In the genomic region with DNA sequence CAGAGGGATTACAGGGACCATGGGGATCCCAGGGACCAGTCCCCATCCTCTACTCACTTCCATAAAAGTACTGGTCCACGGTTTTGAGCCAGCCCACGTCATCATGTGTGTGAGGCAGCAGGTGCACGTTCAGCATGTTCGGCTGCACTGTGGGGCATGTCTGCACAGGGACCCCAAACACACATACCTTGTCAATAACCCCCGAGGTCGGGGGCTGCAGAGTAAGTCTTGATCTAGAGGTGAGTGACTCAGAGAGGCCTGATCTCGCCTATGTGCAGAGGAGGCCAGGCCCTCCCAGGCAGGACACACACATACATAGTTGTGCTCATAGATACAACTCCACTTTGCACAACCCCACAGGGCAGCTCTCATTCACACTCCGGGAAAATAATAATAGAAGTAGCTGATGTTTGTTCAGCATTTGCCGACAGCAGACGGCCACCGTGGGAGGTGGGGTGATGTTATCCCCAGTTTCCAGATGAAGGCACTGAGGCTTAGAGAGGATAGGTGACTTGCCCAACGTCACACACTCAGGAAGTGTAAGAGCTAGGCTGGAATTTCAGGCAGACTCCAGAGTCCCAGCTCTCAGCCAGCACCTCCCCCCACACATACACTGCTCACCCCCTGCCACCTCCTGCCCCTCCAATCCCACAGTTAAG, we compare ENCODE assay signal across 8 cellular contexts. TPM values are rescaled to one million over a fixed set of nuclear protein-coding genes. Genes with fewer than 3 reads are reported as not detected.
A peak's percentile ranks its signal among the peaks of the same experiment; 100 is the strongest.
DNase-seq lines count a peak whose midpoint lies in the region; TF ChIP-seq lines count a peak whose summit lies in the region.

No MANE protein-coding gene starts in this region.

- H3K36me3 ChIP-seq in KOPT-K1 (ENCODE audit: insufficient read depth, low read length) (peaks cover 45% of the 10 kb centered on the region), brain microvascular endothelial cell (replicated peaks) (peaks cover 13% of the 10 kb centered on the region)

- H3K4me3 ChIP-seq in brain microvascular endothelial cell (ENCODE audit: low read depth, low read length) (peak overlapping the region; percentile 78), mononuclear cell (ENCODE audit: low read length) (peak overlapping the region; percentile 74)

- no peaks in the 10 kb centered on the region for H3K9me3 ChIP-seq in KOPT-K1 (ENCODE audit: insufficient read depth, low read length, poor library complexity, severe bottlenecking)
- H3K9me3 ChIP-seq in mononuclear cell (ENCODE audit: low read depth, low read length), result no peaks in the 10 kb centered on the region

- TF ChIP-seq CTCF in brain microvascular endothelial cell (IDR thresholded peaks at IDR 0.05; ENCODE audit: low read depth, low read length, missing control alignments), result no peak

- in situ Hi-C loops in brain microvascular endothelial cell (cut with HindIII; ENCODE audit: low pct_ligation_motif_present, low sequenced_read_pairs), result no loop called here

- H3K4me1 ChIP-seq in mononuclear cell (ENCODE audit: insufficient read depth, low read length), result peaks cover 59% of the 10 kb centered on the region

- H3K27me3 ChIP-seq in brain microvascular endothelial cell (replicated peaks) (no peaks in the 10 kb centered on the region), mononuclear cell (ENCODE audit: insufficient read depth, low read length) (no peaks in the 10 kb centered on the region)

- DNase-seq in AG20443 (ENCODE audit: low spot score) (peak; percentile 20), brain microvascular endothelial cell (no peak), iPS-NIHi7 (ENCODE audit: extremely low spot score) (no peak), GDM1 (lab: John Stamatoyannopoulos, UW) (no peak), NCI-H2227 (lab: John Stamatoyannopoulos, UW; ENCODE audit: unreplicated experiment) (no peak), NCI-H82 treated with DMSO at 0.1 percent for 48 hours (lab: John Stamatoyannopoulos, UW; ENCODE audit: unreplicated experiment) (no peak)

- H3K27ac ChIP-seq in KOPT-K1 (ENCODE audit: low read depth, low read length, poor library complexity, severe bottlenecking) (peak overlapping the region; percentile 60), brain microvascular endothelial cell (no peak overlapping the region)

RNA-seq across cellular contexts. Expression of a gene that starts 0.8 kb away (rescaled TPM):
- 143 TPM for total RNA-seq in mononuclear cell

RNA-seq across cellular contexts. Expression of a gene that starts 0.8 kb away (rescaled TPM):
- 3.4 TPM for total RNA-seq in mononuclear cell

RNA-seq across cellular contexts. Expression of a gene that starts 15.9 kb away (rescaled TPM):
- 63.2 TPM for total RNA-seq in mononuclear cell

RNA-seq across cellular contexts. Expression of a gene that starts 22.0 kb away (rescaled TPM):
- not detected for total RNA-seq in mononuclear cell

RNA-seq across cellular contexts. Expression of a gene that starts 30.7 kb away (rescaled TPM):
- 2.0 TPM for total RNA-seq in mononuclear cell
